In genomic region chr16:35631261-35631945, GRCh38 we compare ENCODE assay signal across 14 cellular contexts.
"Had no signal": no experiment of that assay in that cellular context is flagged by ENCODE, and none has a peak within 500 bp of the region (broad histone marks: within the 10 kb centered on the region; RNA-seq: fewer than 3 reads in every experiment).

No MANE protein-coding gene starts in this region.

- H3K9me3 ChIP-seq: vagina had no signal

- DNase-seq: activated CD4-positive, alpha-beta T cell treated with anti-CD3 and anti-CD28 coated beads for 1 hour; activated CD4-positive, alpha-beta T cell treated with anti-CD3 and anti-CD28 coated beads, Interleukin-2, amount 50 U/mL, for 4 hours; activated naive CD4-positive, alpha-beta T cell; activated naive CD8-positive, alpha-beta T cell treated with anti-CD3 and anti-CD28 coated beads for 36 hours; activated T-cell treated with anti-CD3 and anti-CD28 coated beads for 4 hours; amniotic stem cell; effector CD4-positive, alpha-beta T cell; right cardiac atrium; small intestine; stimulated activated CD4-positive, alpha-beta T cell treated with anti-CD3 and anti-CD28 coated beads, Interleukin-15, amount 100 ng/mL, for 24 hours; stimulated activated CD4-positive, alpha-beta T cell treated with anti-CD3 and anti-CD28 coated beads, Interleukin-2, amount 100 ng/mL, for 48 hours; trophoblast cell; WERI-Rb-1 had no signal

- H3K4me1 ChIP-seq: vagina had no signal

- H3K27me3 ChIP-seq: vagina had no signal

- H3K36me3 ChIP-seq: vagina, WERI-Rb-1 had no signal

- H3K27ac ChIP-seq: vagina, WERI-Rb-1 had no signal

- H3K4me3 ChIP-seq: vagina had no signal
